16 cellular contexts compared by ENCODE assay signal in the genomic region with DNA sequence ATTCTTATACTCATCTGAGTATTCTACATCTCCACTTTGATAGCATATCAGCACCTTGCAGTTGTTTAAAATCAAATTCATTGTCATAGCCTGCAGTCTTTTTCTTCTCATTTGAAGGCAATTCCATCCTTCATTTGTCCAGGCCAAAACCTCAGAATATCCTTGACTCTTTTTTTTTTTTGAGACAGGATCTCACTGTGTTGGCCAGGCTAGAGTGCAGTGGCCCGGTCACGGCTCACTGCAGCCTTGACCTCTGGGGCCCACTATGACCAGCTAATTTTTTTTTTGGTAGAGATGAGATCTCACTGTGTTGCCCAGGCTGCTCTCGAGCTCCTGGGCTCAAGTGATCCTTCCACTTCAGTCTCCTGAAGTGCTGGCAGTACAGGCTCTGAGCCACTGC. TPM values are rescaled to one million over a fixed set of nuclear protein-coding genes. Genes with fewer than 3 reads are reported as not detected.
DNase-seq lines count a peak whose midpoint lies in the region; ATAC-seq, FAIRE-seq and TF ChIP-seq lines count a peak whose summit lies in the region.
"Had no signal": no experiment of that assay in that cellular context is flagged by ENCODE, and none has a peak within 500 bp of the region (broad histone marks: within the 10 kb centered on the region; RNA-seq: fewer than 3 reads in every experiment).

No MANE protein-coding gene starts in this region.

- H3K4me3 ChIP-seq in DND-41 (ENCODE audit: low read depth in 1 of 2, low read length in 2 of 2) (no peak overlapping the region), GM12878 (0 out of 2 replicates have a peak overlapping the region, but pooled peaks have one; percentile 8)

- no peak for TF ChIP-seq POLR2A in GM12878 (IDR thresholded peaks at IDR 0.05; ENCODE audit: low read depth, low read length)

- TF ChIP-seq CTCF in DND-41 (IDR thresholded peaks at IDR 0.05; ENCODE audit: borderline replicate concordance, extremely low read depth, low read length, poor library complexity, severe bottlenecking), result no peak
- no peak for TF ChIP-seq CTCF in GM12878 (IDR thresholded peaks at IDR 0.05 in 2 of 3, conservative IDR thresholded peaks at IDR 0.05 in 1 of 3; ENCODE audit: control insufficient read depth in 2 of 3, extremely low read depth in 1 of 3, insufficient read depth in 1 of 3, low read depth in 3 of 3, low read length in 3 of 3)
- TF ChIP-seq CTCF in nephron (IDR thresholded peaks at IDR 0.05; ENCODE audit: unreplicated experiment in 3 of 3), result no peak

- H3K27ac Mint-ChIP-seq in activated T-cell treated with anti-CD3 and anti-CD28 coated beads, Interleukin-2, amount 50 U/mL, for 72 hours, result peak overlapping the region; percentile 44
- H3K27ac Mint-ChIP-seq in nephron, result peak overlapping the region in 1 of 3 experiments; percentile 61
- H3K27ac Mint-ChIP-seq: B cell had no signal

- H3K4me2 ChIP-seq in DND-41 (ENCODE audit: insufficient read depth, low read length), result peak overlapping the region; percentile 23; the same call in 1 of the 2 replicates
- H3K4me2 ChIP-seq in GM12878 (ENCODE audit: control insufficient read depth, insufficient read depth), result no peak overlapping the region

- no peaks in the 10 kb centered on the region for H3K9me3 Mint-ChIP-seq in activated T-cell treated with anti-CD3 and anti-CD28 coated beads, Interleukin-2, amount 50 U/mL, for 72 hours
- H3K9me3 Mint-ChIP-seq in nephron, result no peaks in the 10 kb centered on the region

- H3K9me3 ChIP-seq in DND-41 (ENCODE audit: insufficient read depth, low read length, severe bottlenecking) (no peaks in the 10 kb centered on the region), GM12878 (replicated peaks; ENCODE audit: control insufficient read depth, insufficient read depth, low read length) (no peaks in the 10 kb centered on the region)

- H3K9ac ChIP-seq in DND-41 (ENCODE audit: low read depth, low read length) (no peak overlapping the region), GM12878 (ENCODE audit: control insufficient read depth, insufficient read depth, low read length) (no peak overlapping the region)

- SMC1A ChIA-PET in GM12878 (lab: Charles Lee; ENCODE audit: uncharacterized antibody, unreplicated experiment), result no interaction called here

- H3K36me3 ChIP-seq in DND-41 (ENCODE audit: insufficient read depth, low read length), result peaks cover 10% of the 10 kb centered on the region
- no peaks in the 10 kb centered on the region; a peak in 1 of 4 replicates for H3K36me3 ChIP-seq in GM12878 (ENCODE audit: control insufficient read depth in 2 of 2, insufficient read depth in 2 of 2, low read length in 1 of 2)

- H4K20me1 ChIP-seq in DND-41 (ENCODE audit: insufficient read depth, low read length) (peaks cover 3% of the 10 kb centered on the region; the same call in 1 of the 2 replicates), GM12878 (ENCODE audit: control insufficient read depth, insufficient read depth) (no peaks in the 10 kb centered on the region)

- no peaks in the 10 kb centered on the region for H3K27me3 Mint-ChIP-seq in activated T-cell treated with anti-CD3 and anti-CD28 coated beads, Interleukin-2, amount 50 U/mL, for 72 hours (ENCODE audit: low read depth)
- H3K27me3 Mint-ChIP-seq in nephron (ENCODE audit: low read depth), result no peaks in the 10 kb centered on the region
- H3K27me3 Mint-ChIP-seq: B cell had no signal

- DNase-seq in activated T-cell treated with anti-CD3 and anti-CD28 coated beads, Interleukin-2, amount 50 U/mL, for 72 hours, result no peak
- DNase-seq in activated T-cell treated with anti-CD3 and anti-CD28 coated beads, Interleukin-2, amount 50 U/mL, for 1 hour, result no peak
- no peak for DNase-seq in DND-41
- no peak for DNase-seq in GM12878 (ENCODE audit: low read depth, low spot score)
- no peak for DNase-seq in cerebellar nuclear complex (lab: John Stamatoyannopoulos, UW)
- DNase-seq in nucleus accumbens (lab: John Stamatoyannopoulos, UW), result no peak
- DNase-seq: H7, IMR-90, MV-4-11, NCI-H1436 treated with DMSO at 0.1 percent for 48 hours, NCI-H2081, NCI-H2227 treated with DMSO at 0.1 percent for 48 hours, NCI-H69, PC-3 had no signal

- intact Hi-C loops in GM12878 (cut with micrococcal nuclease; ENCODE audit: unreplicated experiment), result no loop called here

- in situ Hi-C loops in GM12878 (cut with MboI), result no loop called here

- no peak for TF ChIP-seq EP300 in GM12878 (IDR thresholded peaks at IDR 0.05; ENCODE audit: borderline replicate concordance in 1 of 2, control insufficient read depth in 1 of 2, low read depth in 2 of 2, low read length in 2 of 2)

- H3K4me1 Mint-ChIP-seq in activated T-cell treated with anti-CD3 and anti-CD28 coated beads, Interleukin-2, amount 50 U/mL, for 72 hours (ENCODE audit: low read depth), result peaks cover 81% of the 10 kb centered on the region
- H3K4me1 Mint-ChIP-seq in nephron, result peaks cover 20% of the 10 kb centered on the region

- H2AFZ ChIP-seq in DND-41 (ENCODE audit: low read depth, low read length) (no peak overlapping the region), GM12878 (ENCODE audit: control insufficient read depth, low read depth, low read length) (no peak overlapping the region)

- BruUV-seq in GM12878 (replicated peaks; lab: Mats Ljungman, UMichigan), result no TSS peak

- H3K79me2 ChIP-seq in DND-41 (ENCODE audit: insufficient read depth, low read length) (peaks cover 72% of the 10 kb centered on the region), GM12878 (ENCODE audit: control insufficient read depth, insufficient read depth, low read length) (peaks cover 32% of the 10 kb centered on the region)

- H3K27me3 ChIP-seq in DND-41 (ENCODE audit: insufficient read depth, low read length, poor library complexity) (no peaks in the 10 kb centered on the region), GM12878 (replicated peaks in 1 of 2; ENCODE audit: control insufficient read depth in 2 of 2, insufficient read depth in 2 of 2, low read length in 1 of 2) (no peaks in the 10 kb centered on the region)

- 98% methylated on average over 3 of the region's 3 CpGs for WGBS in GM12878 (ENCODE audit: insufficient coverage, insufficient replicate concordance, low lambda C conversion rate, missing lambda C conversion rate)

- H3K36me3 Mint-ChIP-seq in activated T-cell treated with anti-CD3 and anti-CD28 coated beads, Interleukin-2, amount 50 U/mL, for 72 hours (ENCODE audit: insufficient read depth in 2 of 2), result peaks cover 14 to 27% of the 10 kb centered on the region in 2 donors
- peaks cover 17% of the 10 kb centered on the region for H3K36me3 Mint-ChIP-seq in nephron (ENCODE audit: low read depth)

- H3K27ac ChIP-seq in DND-41 (ENCODE audit: low read length) (no peak overlapping the region), GM12878 (ENCODE audit: control insufficient read depth, insufficient read depth) (no peak overlapping the region)

- H3K4me3 Mint-ChIP-seq in activated T-cell treated with anti-CD3 and anti-CD28 coated beads, Interleukin-2, amount 50 U/mL, for 72 hours, result peak overlapping the region in 1 of 2 donors; percentile 35
- H3K4me3 Mint-ChIP-seq in nephron, result peak overlapping the region; percentile 41 to 83 (median 49)

- RAD21 ChIA-PET in GM12878 (lab: Charles Lee; ENCODE audit: unreplicated experiment), result no interaction called here

- CTCF ChIA-PET in GM12878 (lab: Yijun Ruan, JAX), result no interaction called here

- FAIRE-seq in GM12878 (lab: Jason Lieb, UNC), result no peak

- TF ChIP-seq RAD21 in GM12878 (IDR thresholded peaks at IDR 0.05; ENCODE audit: insufficient read depth, low read depth, low read length), result no peak

- no peak for ATAC-seq in activated T-cell treated with anti-CD3 and anti-CD28 coated beads, Interleukin-2, amount 50 U/mL, for 72 hours (replicated peaks in 1 of 2)
- ATAC-seq in DND-41 (ENCODE audit: insufficient read depth, low read depth), result no peak
- no peak for ATAC-seq in GM12878
- ATAC-seq: PC-3 had no signal

- POLR2A ChIA-PET in GM12878 (lab: Charles Lee), result no interaction called here

- peaks cover 38% of the 10 kb centered on the region for H3K4me1 ChIP-seq in DND-41 (ENCODE audit: insufficient read depth, low read length)
- H3K4me1 ChIP-seq in GM12878 (ENCODE audit: control insufficient read depth, insufficient read depth, low read length), result peaks cover 6% of the 10 kb centered on the region; the same call in 1 of the 2 replicates

RNA-seq across cellular contexts. Expression of gene MRPL1, which starts 2.6 kb away (rescaled TPM):
- 10 to 100 TPM; 39.3 to 76.8 TPM for total RNA-seq in activated T-cell treated with anti-CD3 and anti-CD28 coated beads, Interleukin-2, amount 50 U/mL, for 72 hours
- 24.7 and 27.0 TPM in 2 replicates for total RNA-seq in GM12878 (2013; cell fraction: nucleolus; rRNA removed)
- total RNA-seq in GM12878 (2014; rRNA removed), result 24.6 and 25.4 TPM in 2 replicates
- total RNA-seq in GM12878 (2014; rRNA removed; fragmentation: Illumina TruSeq; extraction: Trizol), result 28.6 and 30.1 TPM in 2 replicates
- 20.2 and 22.0 TPM in 2 replicates for total RNA-seq in GM12878 (2021)
- 11.1 TPM for polyA plus RNA-seq in GM12878 (2011; ENCODE audit: low read depth)
- polyA plus RNA-seq in GM12878 (2011; rRNA removed), result 32.8 and 45.2 TPM in 2 replicates
- 6.0 and 7.0 TPM in 2 replicates for polyA plus RNA-seq in GM12878 (2011; cell fraction: cytosol; rRNA removed)
- 8.8 and 10.6 TPM in 2 replicates for polyA plus RNA-seq in GM12878 (2011; cell fraction: nucleus; rRNA removed)
- polyA plus RNA-seq in GM12878 (2012), result 24.8 and 27.4 TPM in 2 replicates
- polyA plus RNA-seq in GM12878 (2014; fragmentation: Illumina TruSeq; extraction: Trizol), result 25.9 and 41.1 TPM in 2 replicates
- 10 to 100 TPM; 26.3 to 35.7 TPM for polyA plus RNA-seq in GM12878 (2014; fragmentation: Nextera tagmentation; extraction: Ambion mirVana)
- polyA plus RNA-seq in GM12878 (2014; rRNA removed), result 16.2 and 22.8 TPM in 2 replicates
- polyA plus RNA-seq in GM12878 (2016; fragmentation: Nextera tagmentation; extraction: Ambion mirVana), result 10 to 100 TPM; 33.9 to 34.9 TPM
- 6.4 and 8.2 TPM in 2 replicates for polyA minus RNA-seq in GM12878 (2011; rRNA and poly(A)+ RNA removed)
- 2.8 and 3.4 TPM in 2 replicates for polyA minus RNA-seq in GM12878 (2011; cell fraction: cytosol; rRNA and poly(A)+ RNA removed)
- 8.8 and 10.3 TPM in 2 replicates for polyA minus RNA-seq in GM12878 (2011; cell fraction: nucleus; rRNA and poly(A)+ RNA removed)

RNA-seq across cellular contexts. Expression of gene CNOT6L, which starts 46.1 kb away (rescaled TPM):
- 100 to 1,000 TPM; 209 to 223 TPM for total RNA-seq in activated T-cell treated with anti-CD3 and anti-CD28 coated beads, Interleukin-2, amount 50 U/mL, for 72 hours
- total RNA-seq in GM12878 (2013; cell fraction: nucleolus; rRNA removed), result 9.4 and 9.7 TPM in 2 replicates
- 2.8 and 3.1 TPM in 2 replicates for total RNA-seq in GM12878 (2014; rRNA removed)
- total RNA-seq in GM12878 (2014; rRNA removed; fragmentation: Illumina TruSeq; extraction: Trizol), result 2.6 and 3.3 TPM in 2 replicates
- 10.0 and 10.9 TPM in 2 replicates for total RNA-seq in GM12878 (2021)
- polyA plus RNA-seq in GM12878 (2011; ENCODE audit: low read depth), result 5.8 TPM
- 4.6 and 5.2 TPM in 2 replicates for polyA plus RNA-seq in GM12878 (2011; rRNA removed)
- polyA plus RNA-seq in GM12878 (2011; cell fraction: cytosol; rRNA removed), result 2.1 and 3.2 TPM in 2 replicates
- 3.1 and 4.1 TPM in 2 replicates for polyA plus RNA-seq in GM12878 (2011; cell fraction: nucleus; rRNA removed)
- 4.5 and 8.0 TPM in 2 replicates for polyA plus RNA-seq in GM12878 (2012)
- polyA plus RNA-seq in GM12878 (2014; fragmentation: Illumina TruSeq; extraction: Trizol), result 5.9 and 6.1 TPM in 2 replicates
- 1 to 10 TPM; 1.1 to 2.0 TPM for polyA plus RNA-seq in GM12878 (2014; fragmentation: Nextera tagmentation; extraction: Ambion mirVana)
- polyA plus RNA-seq in GM12878 (2014; rRNA removed), result 2.7 and 3.1 TPM in 2 replicates
- 1 to 10 TPM; 3.0 to 3.5 TPM for polyA plus RNA-seq in GM12878 (2016; fragmentation: Nextera tagmentation; extraction: Ambion mirVana)
- 10.0 and 19.7 TPM in 2 replicates for polyA minus RNA-seq in GM12878 (2011; rRNA and poly(A)+ RNA removed)
- 3.6 and 7.6 TPM in 2 replicates for polyA minus RNA-seq in GM12878 (2011; cell fraction: cytosol; rRNA and poly(A)+ RNA removed)
- polyA minus RNA-seq in GM12878 (2011; cell fraction: nucleus; rRNA and poly(A)+ RNA removed), result 5.2 and 7.5 TPM in 2 replicates

Comparison
In these comparisons a context has a peak if more than half of its experiments do, and no peak if none do; other contexts are left out.
1. RNA of gene CNOT6L, which starts 46.1 kb away (total RNA-seq): 209 to 223 TPM in activated T-cell treated with anti-CD3 and anti-CD28 coated beads, Interleukin-2, amount 50 U/mL, for 72 hours; 2.6 to 10.9 TPM in GM12878; every median in the first group is over 10 times any median in the second.